ENCODE assay signal across 9 cellular contexts in the genomic region with DNA sequence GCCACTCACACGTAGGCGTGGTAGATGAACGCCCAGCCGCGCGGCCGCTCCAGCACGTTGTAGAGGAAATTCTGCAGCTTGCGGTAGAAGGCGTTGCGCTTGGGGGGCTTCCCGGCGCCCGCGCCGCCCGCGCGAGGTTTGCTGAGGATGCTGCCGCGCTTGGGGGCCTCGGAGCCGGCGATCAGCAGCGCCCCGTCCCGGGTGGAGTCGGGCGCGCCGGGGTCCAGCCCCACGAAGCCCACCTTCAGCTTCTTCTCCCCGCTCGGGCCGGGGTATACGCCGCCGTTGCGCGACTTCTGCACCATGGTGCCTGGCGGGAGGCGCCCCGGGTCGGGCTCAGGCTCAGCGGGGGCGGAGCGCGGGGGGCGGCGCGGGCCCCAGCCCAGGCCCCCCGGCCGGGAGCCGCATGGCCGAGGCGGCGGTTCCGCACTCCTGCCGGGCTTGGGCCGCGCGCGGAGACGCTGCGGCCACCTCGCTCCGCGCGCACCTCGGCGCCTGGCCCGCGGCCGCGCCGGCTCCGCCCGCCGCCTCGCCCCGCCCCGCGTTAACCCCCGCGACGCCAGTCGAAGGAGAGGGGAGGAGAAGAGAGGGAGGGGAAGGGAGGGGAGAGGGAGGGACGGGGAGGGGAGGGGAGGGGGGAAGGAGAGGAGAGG. TPM values are rescaled to one million over a fixed set of nuclear protein-coding genes. Genes with fewer than 3 reads are reported as not detected.
DNase-seq lines count a peak whose midpoint lies in the region; ATAC-seq and TF ChIP-seq lines count a peak whose summit lies in the region.
"Had no signal": no experiment of that assay in that cellular context is flagged by ENCODE, and none has a peak within 500 bp of the region (broad histone marks: within the 10 kb centered on the region; RNA-seq: fewer than 3 reads in every experiment).

TSS of gene KCNQ2 (minus strand) at position 497 of the 653 bp plus-strand sequence. CDS start at position 305, 192 bp downstream.

- H3K9me3 ChIP-seq in sigmoid colon, result no peaks in the 10 kb centered on the region

- POLR2A ChIA-PET in HEK293T (lab: Yijun Ruan, JAX), result no interaction called here

- TF ChIP-seq POLR2A in sigmoid colon (IDR thresholded peaks at IDR 0.05), result no peak

- peaks cover 0 to 13% (median 12%) of the 10 kb centered on the region in 4 donors for H3K4me1 ChIP-seq in sigmoid colon

- TF ChIP-seq CTCF in nephron progenitor cell (IDR thresholded peaks at IDR 0.05) (no peak), sigmoid colon (IDR thresholded peaks at IDR 0.05) (no peak)

- peaks cover 58% of the 10 kb centered on the region for H3K27me3 Mint-ChIP-seq in central memory CD8-positive, alpha-beta T cell
- H3K27me3 Mint-ChIP-seq in nephron progenitor cell (ENCODE audit: low read depth, poor library complexity), result peaks cover 56% of the 10 kb centered on the region

- H3K9me3 Mint-ChIP-seq in central memory CD8-positive, alpha-beta T cell, result no peaks in the 10 kb centered on the region
- no peaks in the 10 kb centered on the region for H3K9me3 Mint-ChIP-seq in nephron progenitor cell

- no peak for TF ChIP-seq EP300 in sigmoid colon (IDR thresholded peaks at IDR 0.05)

- H3K4me1 Mint-ChIP-seq in central memory CD8-positive, alpha-beta T cell, result peaks cover 7% of the 10 kb centered on the region
- H3K4me1 Mint-ChIP-seq in nephron progenitor cell, result peaks cover 5% of the 10 kb centered on the region

- 1% methylated on average over 87 to 88 of the region's 88 CpGs for WGBS in sigmoid colon, 2 donors

- intact Hi-C loops in sigmoid colon (cut with DNase I), result no loop called here

- H3K4me3 ChIP-seq in sigmoid colon, result peak within 1 kb of the TSS in 1 of 4 donors; percentile 15

- peaks cover 30 to 94% (median 69%) of the 10 kb centered on the region in 3 donors for H3K27me3 ChIP-seq in sigmoid colon

- no peak within 1 kb of the TSS for H3K27ac Mint-ChIP-seq in central memory CD8-positive, alpha-beta T cell (ENCODE audit: low read depth)
- H3K27ac Mint-ChIP-seq in nephron progenitor cell, result no peak within 1 kb of the TSS

- no peak within 1 kb of the TSS for H3K27ac ChIP-seq in sigmoid colon

- no peaks in the 10 kb centered on the region for H3K36me3 ChIP-seq in sigmoid colon

- H3K4me3 Mint-ChIP-seq in central memory CD8-positive, alpha-beta T cell, result peak within 1 kb of the TSS; percentile 32
- H3K4me3 Mint-ChIP-seq in nephron progenitor cell, result peak within 1 kb of the TSS; percentile 71

- CTCF ChIA-PET in HEK293T (lab: Yijun Ruan, JAX), result no interaction called here

- DNase-seq in D341Med (ENCODE audit: low spot score) (peak; percentile 90), HEK293T (ENCODE audit: extremely low spot score) (peak; percentile 79), nephron progenitor cell (peak; percentile 67), HT-29 (ENCODE audit: low spot score) (no peak), sigmoid colon (no peak)
- DNase-seq in central memory CD8-positive, alpha-beta T cell (ENCODE audit: low spot score in 2 of 2), result no peak
- DNase-seq: T-helper 1 cell had no signal

- no peak for ATAC-seq in central memory CD8-positive, alpha-beta T cell (replicated peaks; ENCODE audit: extremely low read depth, poor library complexity, severe bottlenecking)
- ATAC-seq in GM19463 (IDR thresholded peaks at IDR 0.05; ENCODE audit: unreplicated experiment), result no peak

- no peaks in the 10 kb centered on the region for H3K36me3 Mint-ChIP-seq in central memory CD8-positive, alpha-beta T cell (ENCODE audit: insufficient read depth)
- no peaks in the 10 kb centered on the region for H3K36me3 Mint-ChIP-seq in nephron progenitor cell (ENCODE audit: low read depth)

TF ChIP-seq in HEK293T, 16 proteins besides CTCF, POLR2A, EP300 and RAD21:
- no peak for TF ChIP-seq SUZ12 (IDR thresholded peaks at IDR 0.05)
- TF ChIP-seq FOXM1 (IDR thresholded peaks at IDR 0.05; ENCODE audit: borderline replicate concordance), result peak; percentile 37; the same call in 1 of the 2 replicates
- no peak for TF ChIP-seq L3MBTL2 (conservative IDR thresholded peaks at IDR 0.05)
- no peak for TF ChIP-seq SP1 (IDR thresholded peaks at IDR 0.05)

RNA-seq across cellular contexts. Expression of gene KCNQ2, which starts in this region (rescaled TPM):
- 0.08 and 0.13 TPM in 2 replicates for total RNA-seq in HT-29 (2014; rRNA removed; shearing (Covaris generic))
- total RNA-seq in sigmoid colon, result 1 to 10 TPM in 2 of 4 donors, under 1 TPM in 1, not detected in 1; 0.95 to 4.2 (median 1.4) TPM
- polyA plus RNA-seq in sigmoid colon, result under 1 TPM in 1 of 3 donors, not detected in 2; 0.83 TPM
- total RNA-seq: subcutaneous adipose tissue had no signal

Comparison
In these comparisons a context has a peak if more than half of its experiments do, and no peak if none do; other contexts are left out.
1. DNase-seq: peak in D341Med (single experiment), HEK293T (single experiment) and nephron progenitor cell (single experiment); none in central memory CD8-positive, alpha-beta T cell (0 of 2), HT-29 (single experiment) and sigmoid colon (single experiment).